Comparison of ENCODE assay signal across 1 cellular context in the genomic region with DNA sequence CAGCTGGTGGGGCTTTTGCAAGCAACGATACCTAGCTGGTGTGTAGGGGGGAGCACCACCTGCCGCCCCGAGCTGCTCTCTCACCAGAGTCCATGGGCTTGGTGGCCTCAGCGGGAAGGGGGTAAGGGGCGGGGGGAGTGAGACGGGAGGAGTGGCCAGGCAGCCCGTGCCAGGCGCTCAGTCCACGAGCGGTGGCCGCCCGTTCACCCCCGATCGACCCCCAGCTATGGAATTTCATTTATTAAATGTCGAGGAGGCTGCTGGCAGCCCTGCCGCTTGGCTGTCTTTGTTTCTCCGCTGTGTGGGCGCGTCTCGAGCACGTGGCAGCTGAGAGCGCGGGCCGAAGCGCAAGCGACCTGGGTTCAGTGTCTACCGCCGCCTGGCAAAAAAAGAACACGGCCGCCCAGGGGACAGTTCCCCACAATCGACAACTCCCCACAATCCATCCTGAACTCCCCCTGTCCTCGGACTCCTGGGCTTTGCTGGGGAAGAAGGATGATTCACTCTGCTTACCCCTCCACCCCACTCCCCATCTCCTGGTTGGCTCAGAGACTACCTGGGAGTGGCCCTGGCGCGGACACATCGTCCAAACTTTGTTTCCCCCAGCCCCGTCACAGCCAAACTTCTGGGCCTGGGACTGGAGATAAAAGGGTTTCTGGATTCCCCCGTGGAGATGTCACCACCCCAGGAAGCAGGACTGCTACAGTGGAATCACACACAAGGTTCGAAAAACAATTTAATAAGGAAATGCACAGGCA.
TF ChIP-seq lines count a peak whose summit lies in the region.

No MANE protein-coding gene starts in this region.

TF ChIP-seq in HepG2, 621 proteins besides CTCF, POLR2A, EP300 and RAD21 (continues in another document):
- TF ChIP-seq ZNF446 (CRISPR knock-in tag; IDR thresholded peaks at IDR 0.05) = peak; percentile 35; the same call in 1 of the 2 replicates
- TF ChIP-seq, protein P1, sequence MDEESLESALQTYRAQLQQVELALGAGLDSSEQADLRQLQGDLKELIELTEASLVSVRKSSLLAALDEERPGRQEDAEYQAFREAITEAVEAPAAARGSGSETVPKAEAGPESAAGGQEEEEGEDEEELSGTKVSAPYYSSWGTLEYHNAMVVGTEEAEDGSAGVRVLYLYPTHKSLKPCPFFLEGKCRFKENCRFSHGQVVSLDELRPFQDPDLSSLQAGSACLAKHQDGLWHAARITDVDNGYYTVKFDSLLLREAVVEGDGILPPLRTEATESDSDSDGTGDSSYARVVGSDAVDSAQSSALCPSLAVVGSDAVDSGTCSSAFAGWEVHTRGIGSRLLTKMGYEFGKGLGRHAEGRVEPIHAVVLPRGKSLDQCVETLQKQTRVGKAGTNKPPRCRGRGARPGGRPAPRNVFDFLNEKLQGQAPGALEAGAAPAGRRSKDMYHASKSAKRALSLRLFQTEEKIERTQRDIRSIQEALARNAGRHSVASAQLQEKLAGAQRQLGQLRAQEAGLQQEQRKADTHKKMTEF (CRISPR knock-in tag; IDR thresholded peaks at IDR 0.05) = peak; percentile 26
- TF ChIP-seq, protein P2, sequence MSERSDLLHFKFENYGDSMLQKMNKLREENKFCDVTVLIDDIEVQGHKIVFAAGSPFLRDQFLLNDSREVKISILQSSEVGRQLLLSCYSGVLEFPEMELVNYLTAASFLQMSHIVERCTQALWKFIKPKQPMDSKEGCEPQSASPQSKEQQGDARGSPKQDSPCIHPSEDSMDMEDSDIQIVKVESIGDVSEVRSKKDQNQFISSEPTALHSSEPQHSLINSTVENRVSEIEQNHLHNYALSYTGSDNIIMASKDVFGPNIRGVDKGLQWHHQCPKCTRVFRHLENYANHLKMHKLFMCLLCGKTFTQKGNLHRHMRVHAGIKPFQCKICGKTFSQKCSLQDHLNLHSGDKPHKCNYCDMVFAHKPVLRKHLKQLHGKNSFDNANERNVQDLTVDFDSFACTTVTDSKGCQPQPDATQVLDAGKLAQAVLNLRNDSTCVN (CRISPR knock-in tag; IDR thresholded peaks at IDR 0.05; ENCODE audit: borderline replicate concordance) = no peak
- peak; percentile 20; the same call in 1 of the 2 replicates for TF ChIP-seq MAZ (IDR thresholded peaks at IDR 0.05; ENCODE audit: borderline replicate concordance, low read depth, low read length)
- TF ChIP-seq MAZ (CRISPR knock-in tag; IDR thresholded peaks at IDR 0.05; ENCODE audit: low read depth) = 0 out of 2 replicates have a peak, but pooled peaks have one; percentile 7
- peak; percentile 12; the same call in 1 of the 2 replicates for TF ChIP-seq ZSCAN21 (CRISPR knock-in tag; IDR thresholded peaks at IDR 0.05; ENCODE audit: borderline replicate concordance)
- TF ChIP-seq, protein P3, sequence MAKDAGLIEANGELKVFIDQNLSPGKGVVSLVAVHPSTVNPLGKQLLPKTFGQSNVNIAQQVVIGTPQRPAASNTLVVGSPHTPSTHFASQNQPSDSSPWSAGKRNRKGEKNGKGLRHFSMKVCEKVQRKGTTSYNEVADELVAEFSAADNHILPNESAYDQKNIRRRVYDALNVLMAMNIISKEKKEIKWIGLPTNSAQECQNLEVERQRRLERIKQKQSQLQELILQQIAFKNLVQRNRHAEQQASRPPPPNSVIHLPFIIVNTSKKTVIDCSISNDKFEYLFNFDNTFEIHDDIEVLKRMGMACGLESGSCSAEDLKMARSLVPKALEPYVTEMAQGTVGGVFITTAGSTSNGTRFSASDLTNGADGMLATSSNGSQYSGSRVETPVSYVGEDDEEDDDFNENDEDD (CRISPR knock-in tag; IDR thresholded peaks at IDR 0.05; ENCODE audit: borderline replicate concordance) = peak; percentile 87
- TF ChIP-seq, protein P4, sequence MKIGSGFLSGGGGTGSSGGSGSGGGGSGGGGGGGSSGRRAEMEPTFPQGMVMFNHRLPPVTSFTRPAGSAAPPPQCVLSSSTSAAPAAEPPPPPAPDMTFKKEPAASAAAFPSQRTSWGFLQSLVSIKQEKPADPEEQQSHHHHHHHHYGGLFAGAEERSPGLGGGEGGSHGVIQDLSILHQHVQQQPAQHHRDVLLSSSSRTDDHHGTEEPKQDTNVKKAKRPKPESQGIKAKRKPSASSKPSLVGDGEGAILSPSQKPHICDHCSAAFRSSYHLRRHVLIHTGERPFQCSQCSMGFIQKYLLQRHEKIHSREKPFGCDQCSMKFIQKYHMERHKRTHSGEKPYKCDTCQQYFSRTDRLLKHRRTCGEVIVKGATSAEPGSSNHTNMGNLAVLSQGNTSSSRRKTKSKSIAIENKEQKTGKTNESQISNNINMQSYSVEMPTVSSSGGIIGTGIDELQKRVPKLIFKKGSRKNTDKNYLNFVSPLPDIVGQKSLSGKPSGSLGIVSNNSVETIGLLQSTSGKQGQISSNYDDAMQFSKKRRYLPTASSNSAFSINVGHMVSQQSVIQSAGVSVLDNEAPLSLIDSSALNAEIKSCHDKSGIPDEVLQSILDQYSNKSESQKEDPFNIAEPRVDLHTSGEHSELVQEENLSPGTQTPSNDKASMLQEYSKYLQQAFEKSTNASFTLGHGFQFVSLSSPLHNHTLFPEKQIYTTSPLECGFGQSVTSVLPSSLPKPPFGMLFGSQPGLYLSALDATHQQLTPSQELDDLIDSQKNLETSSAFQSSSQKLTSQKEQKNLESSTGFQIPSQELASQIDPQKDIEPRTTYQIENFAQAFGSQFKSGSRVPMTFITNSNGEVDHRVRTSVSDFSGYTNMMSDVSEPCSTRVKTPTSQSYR (CRISPR knock-in tag; IDR thresholded peaks at IDR 0.05; ENCODE audit: borderline replicate concordance) = 0 out of 2 replicates have a peak, but pooled peaks have one; percentile 20
- TF ChIP-seq, protein P5, sequence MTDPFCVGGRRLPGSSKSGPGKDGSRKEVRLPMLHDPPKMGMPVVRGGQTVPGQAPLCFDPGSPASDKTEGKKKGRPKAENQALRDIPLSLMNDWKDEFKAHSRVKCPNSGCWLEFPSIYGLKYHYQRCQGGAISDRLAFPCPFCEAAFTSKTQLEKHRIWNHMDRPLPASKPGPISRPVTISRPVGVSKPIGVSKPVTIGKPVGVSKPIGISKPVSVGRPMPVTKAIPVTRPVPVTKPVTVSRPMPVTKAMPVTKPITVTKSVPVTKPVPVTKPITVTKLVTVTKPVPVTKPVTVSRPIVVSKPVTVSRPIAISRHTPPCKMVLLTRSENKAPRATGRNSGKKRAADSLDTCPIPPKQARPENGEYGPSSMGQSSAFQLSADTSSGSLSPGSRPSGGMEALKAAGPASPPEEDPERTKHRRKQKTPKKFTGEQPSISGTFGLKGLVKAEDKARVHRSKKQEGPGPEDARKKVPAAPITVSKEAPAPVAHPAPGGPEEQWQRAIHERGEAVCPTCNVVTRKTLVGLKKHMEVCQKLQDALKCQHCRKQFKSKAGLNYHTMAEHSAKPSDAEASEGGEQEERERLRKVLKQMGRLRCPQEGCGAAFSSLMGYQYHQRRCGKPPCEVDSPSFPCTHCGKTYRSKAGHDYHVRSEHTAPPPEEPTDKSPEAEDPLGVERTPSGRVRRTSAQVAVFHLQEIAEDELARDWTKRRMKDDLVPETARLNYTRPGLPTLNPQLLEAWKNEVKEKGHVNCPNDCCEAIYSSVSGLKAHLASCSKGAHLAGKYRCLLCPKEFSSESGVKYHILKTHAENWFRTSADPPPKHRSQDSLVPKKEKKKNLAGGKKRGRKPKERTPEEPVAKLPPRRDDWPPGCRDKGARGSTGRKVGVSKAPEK (CRISPR knock-in tag; IDR thresholded peaks at IDR 0.05; ENCODE audit: borderline replicate concordance) = no peak
- no peak for TF ChIP-seq ZNF660 (CRISPR knock-in tag; IDR thresholded peaks at IDR 0.05; ENCODE audit: borderline replicate concordance, low read depth)
- TF ChIP-seq FOXJ3 (CRISPR knock-in tag; IDR thresholded peaks at IDR 0.05; ENCODE audit: borderline replicate concordance) = 0 out of 2 replicates have a peak, but pooled peaks have one; percentile 31
- TF ChIP-seq DMAP1 (CRISPR knock-in tag; IDR thresholded peaks at IDR 0.05) = peak; percentile 77
- no peak; the same call in 1 of the 2 replicates for TF ChIP-seq ZNF776 (CRISPR knock-in tag; IDR thresholded peaks at IDR 0.05)
- no peak for TF ChIP-seq HNRNPLL (IDR thresholded peaks at IDR 0.05; ENCODE audit: low read depth, low read length, poor library complexity, severe bottlenecking)
- no peak for TF ChIP-seq SP1 (IDR thresholded peaks at IDR 0.05)
- TF ChIP-seq SP1 (CRISPR knock-in tag; IDR thresholded peaks at IDR 0.05) = no peak
- 0 out of 2 replicates have a peak, but pooled peaks have one; percentile 19 for TF ChIP-seq ARID2 (CRISPR knock-in tag; IDR thresholded peaks at IDR 0.05; ENCODE audit: borderline replicate concordance)
- peak; percentile 7 for TF ChIP-seq ZNF781 (CRISPR knock-in tag; IDR thresholded peaks at IDR 0.05; ENCODE audit: borderline replicate concordance, not compliant biosample characterization)
- no peak for TF ChIP-seq ELF3 (CRISPR knock-in tag; IDR thresholded peaks at IDR 0.05)
- peak; percentile 33; the same call in 1 of the 2 replicates for TF ChIP-seq EED (CRISPR knock-in tag; IDR thresholded peaks at IDR 0.05)
- 0 out of 2 replicates have a peak, but pooled peaks have one; percentile 10 for TF ChIP-seq SP2 (CRISPR knock-in tag; IDR thresholded peaks at IDR 0.05)
- TF ChIP-seq, protein P6, sequence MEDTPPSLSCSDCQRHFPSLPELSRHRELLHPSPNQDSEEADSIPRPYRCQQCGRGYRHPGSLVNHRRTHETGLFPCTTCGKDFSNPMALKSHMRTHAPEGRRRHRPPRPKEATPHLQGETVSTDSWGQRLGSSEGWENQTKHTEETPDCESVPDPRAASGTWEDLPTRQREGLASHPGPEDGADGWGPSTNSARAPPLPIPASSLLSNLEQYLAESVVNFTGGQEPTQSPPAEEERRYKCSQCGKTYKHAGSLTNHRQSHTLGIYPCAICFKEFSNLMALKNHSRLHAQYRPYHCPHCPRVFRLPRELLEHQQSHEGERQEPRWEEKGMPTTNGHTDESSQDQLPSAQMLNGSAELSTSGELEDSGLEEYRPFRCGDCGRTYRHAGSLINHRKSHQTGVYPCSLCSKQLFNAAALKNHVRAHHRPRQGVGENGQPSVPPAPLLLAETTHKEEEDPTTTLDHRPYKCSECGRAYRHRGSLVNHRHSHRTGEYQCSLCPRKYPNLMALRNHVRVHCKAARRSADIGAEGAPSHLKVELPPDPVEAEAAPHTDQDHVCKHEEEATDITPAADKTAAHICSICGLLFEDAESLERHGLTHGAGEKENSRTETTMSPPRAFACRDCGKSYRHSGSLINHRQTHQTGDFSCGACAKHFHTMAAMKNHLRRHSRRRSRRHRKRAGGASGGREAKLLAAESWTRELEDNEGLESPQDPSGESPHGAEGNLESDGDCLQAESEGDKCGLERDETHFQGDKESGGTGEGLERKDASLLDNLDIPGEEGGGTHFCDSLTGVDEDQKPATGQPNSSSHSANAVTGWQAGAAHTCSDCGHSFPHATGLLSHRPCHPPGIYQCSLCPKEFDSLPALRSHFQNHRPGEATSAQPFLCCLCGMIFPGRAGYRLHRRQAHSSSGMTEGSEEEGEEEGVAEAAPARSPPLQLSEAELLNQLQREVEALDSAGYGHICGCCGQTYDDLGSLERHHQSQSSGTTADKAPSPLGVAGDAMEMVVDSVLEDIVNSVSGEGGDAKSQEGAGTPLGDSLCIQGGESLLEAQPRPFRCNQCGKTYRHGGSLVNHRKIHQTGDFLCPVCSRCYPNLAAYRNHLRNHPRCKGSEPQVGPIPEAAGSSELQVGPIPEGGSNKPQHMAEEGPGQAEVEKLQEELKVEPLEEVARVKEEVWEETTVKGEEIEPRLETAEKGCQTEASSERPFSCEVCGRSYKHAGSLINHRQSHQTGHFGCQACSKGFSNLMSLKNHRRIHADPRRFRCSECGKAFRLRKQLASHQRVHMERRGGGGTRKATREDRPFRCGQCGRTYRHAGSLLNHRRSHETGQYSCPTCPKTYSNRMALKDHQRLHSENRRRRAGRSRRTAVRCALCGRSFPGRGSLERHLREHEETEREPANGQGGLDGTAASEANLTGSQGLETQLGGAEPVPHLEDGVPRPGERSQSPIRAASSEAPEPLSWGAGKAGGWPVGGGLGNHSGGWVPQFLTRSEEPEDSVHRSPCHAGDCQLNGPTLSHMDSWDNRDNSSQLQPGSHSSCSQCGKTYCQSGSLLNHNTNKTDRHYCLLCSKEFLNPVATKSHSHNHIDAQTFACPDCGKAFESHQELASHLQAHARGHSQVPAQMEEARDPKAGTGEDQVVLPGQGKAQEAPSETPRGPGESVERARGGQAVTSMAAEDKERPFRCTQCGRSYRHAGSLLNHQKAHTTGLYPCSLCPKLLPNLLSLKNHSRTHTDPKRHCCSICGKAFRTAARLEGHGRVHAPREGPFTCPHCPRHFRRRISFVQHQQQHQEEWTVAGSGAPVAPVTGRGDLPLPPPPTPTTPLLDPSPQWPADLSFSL (CRISPR knock-in tag; IDR thresholded peaks at IDR 0.05) = 0 out of 2 replicates have a peak, but pooled peaks have one; percentile 41
- peak; percentile 53 for TF ChIP-seq SALL1 (CRISPR knock-in tag; IDR thresholded peaks at IDR 0.05)
- no peak; the same call in 1 of the 2 replicates for TF ChIP-seq HNF4A (CRISPR knock-in tag; IDR thresholded peaks at IDR 0.05)
- TF ChIP-seq, protein P7, sequence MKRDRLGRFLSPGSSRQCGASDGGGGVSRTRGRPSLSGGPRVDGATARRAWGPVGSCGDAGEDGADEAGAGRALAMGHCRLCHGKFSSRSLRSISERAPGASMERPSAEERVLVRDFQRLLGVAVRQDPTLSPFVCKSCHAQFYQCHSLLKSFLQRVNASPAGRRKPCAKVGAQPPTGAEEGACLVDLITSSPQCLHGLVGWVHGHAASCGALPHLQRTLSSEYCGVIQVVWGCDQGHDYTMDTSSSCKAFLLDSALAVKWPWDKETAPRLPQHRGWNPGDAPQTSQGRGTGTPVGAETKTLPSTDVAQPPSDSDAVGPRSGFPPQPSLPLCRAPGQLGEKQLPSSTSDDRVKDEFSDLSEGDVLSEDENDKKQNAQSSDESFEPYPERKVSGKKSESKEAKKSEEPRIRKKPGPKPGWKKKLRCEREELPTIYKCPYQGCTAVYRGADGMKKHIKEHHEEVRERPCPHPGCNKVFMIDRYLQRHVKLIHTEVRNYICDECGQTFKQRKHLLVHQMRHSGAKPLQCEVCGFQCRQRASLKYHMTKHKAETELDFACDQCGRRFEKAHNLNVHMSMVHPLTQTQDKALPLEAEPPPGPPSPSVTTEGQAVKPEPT (CRISPR knock-in tag; IDR thresholded peaks at IDR 0.05; ENCODE audit: low read depth) = 0 out of 2 replicates have a peak, but pooled peaks have one; percentile 41
- TF ChIP-seq ZNF674 (CRISPR knock-in tag; IDR thresholded peaks at IDR 0.05; ENCODE audit: low read depth) = 0 out of 2 replicates have a peak, but pooled peaks have one; percentile 79
- no peak for TF ChIP-seq TCF7 (IDR thresholded peaks at IDR 0.05; ENCODE audit: low read depth)
- TF ChIP-seq KLF16 (CRISPR knock-in tag; IDR thresholded peaks at IDR 0.05) = peak in 1 of 2 experiments; percentile 44; a peak in 1 of 4 replicates
- TF ChIP-seq ZNF124 (CRISPR knock-in tag; IDR thresholded peaks at IDR 0.05) = 0 out of 2 replicates have a peak, but pooled peaks have one; percentile 43
- peak; percentile 58; the same call in 1 of the 2 replicates for TF ChIP-seq ZNF138 (CRISPR knock-in tag; IDR thresholded peaks at IDR 0.05; ENCODE audit: low read depth)
- TF ChIP-seq HDAC6 (IDR thresholded peaks at IDR 0.05; ENCODE audit: low read depth, low read length) = no peak
- TF ChIP-seq, protein P8, sequence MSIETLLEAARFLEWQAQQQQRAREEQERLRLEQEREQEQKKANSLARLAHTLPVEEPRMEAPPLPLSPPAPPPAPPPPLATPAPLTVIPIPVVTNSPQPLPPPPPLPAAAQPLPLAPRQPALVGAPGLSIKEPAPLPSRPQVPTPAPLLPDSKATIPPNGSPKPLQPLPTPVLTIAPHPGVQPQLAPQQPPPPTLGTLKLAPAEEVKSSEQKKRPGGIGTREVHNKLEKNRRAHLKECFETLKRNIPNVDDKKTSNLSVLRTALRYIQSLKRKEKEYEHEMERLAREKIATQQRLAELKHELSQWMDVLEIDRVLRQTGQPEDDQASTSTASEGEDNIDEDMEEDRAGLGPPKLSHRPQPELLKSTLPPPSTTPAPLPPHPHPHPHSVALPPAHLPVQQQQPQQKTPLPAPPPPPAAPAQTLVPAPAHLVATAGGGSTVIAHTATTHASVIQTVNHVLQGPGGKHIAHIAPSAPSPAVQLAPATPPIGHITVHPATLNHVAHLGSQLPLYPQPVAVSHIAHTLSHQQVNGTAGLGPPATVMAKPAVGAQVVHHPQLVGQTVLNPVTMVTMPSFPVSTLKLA (IDR thresholded peaks at IDR 0.05) = peak; percentile 61
- no peak for TF ChIP-seq MEIS1 (CRISPR knock-in tag; IDR thresholded peaks at IDR 0.05; ENCODE audit: borderline replicate concordance)
